1 cellular context compared by ENCODE assay signal in genomic region chr19:591099-591958, GRCh38.
A peak's percentile ranks its signal among the peaks of the same experiment; 100 is the strongest.
TF ChIP-seq lines count a peak whose summit lies in the region.

No MANE protein-coding gene starts in this region.

TF ChIP-seq in HepG2, 621 proteins besides CTCF, POLR2A, EP300 and RAD21 (continued from another document and continues in another):
- TF ChIP-seq TRIM22 (IDR thresholded peaks at IDR 0.05) (no peak), FUBP1 (CRISPR knock-in tag; IDR thresholded peaks at IDR 0.05; ENCODE audit: borderline replicate concordance) (no peak), WIZ (CRISPR knock-in tag; IDR thresholded peaks at IDR 0.05) (peak; percentile 74), ZNF609 (CRISPR knock-in tag; IDR thresholded peaks at IDR 0.05; ENCODE audit: borderline replicate concordance) (no peak), GLI4 (CRISPR knock-in tag; IDR thresholded peaks at IDR 0.05; ENCODE audit: borderline replicate concordance) (peak; percentile 61; the same call in 1 of the 2 replicates), PHF8 (CRISPR knock-in tag; IDR thresholded peaks at IDR 0.05) (no peak), ZNF724P (CRISPR knock-in tag; IDR thresholded peaks at IDR 0.05; ENCODE audit: borderline replicate concordance) (no peak), ZFP1 (CRISPR knock-in tag; IDR thresholded peaks at IDR 0.05) (no peak), ZMYM4 (CRISPR knock-in tag; IDR thresholded peaks at IDR 0.05) (0 out of 2 replicates have a peak, but pooled peaks have one; percentile 34), MTF1 (CRISPR knock-in tag; IDR thresholded peaks at IDR 0.05) (0 out of 2 replicates have a peak, but pooled peaks have one; percentile 72), PLRG1 (conservative IDR thresholded peaks at IDR 0.05) (no peak), ZNF296 (CRISPR knock-in tag; conservative IDR thresholded peaks at IDR 0.05) (peak; percentile 67; the same call in 1 of the 2 replicates), NCOA2 (CRISPR knock-in tag; IDR thresholded peaks at IDR 0.05) (no peak), ZNF75D (CRISPR knock-in tag; IDR thresholded peaks at IDR 0.05; ENCODE audit: borderline replicate concordance) (peak; percentile 78; the same call in 1 of the 2 replicates), ZBTB42 (CRISPR knock-in tag; IDR thresholded peaks at IDR 0.05) (no peak), TSC22D2 (CRISPR knock-in tag; IDR thresholded peaks at IDR 0.05; ENCODE audit: borderline replicate concordance) (peak; percentile 92; the same call in 1 of the 2 replicates), MTF2 (CRISPR knock-in tag; IDR thresholded peaks at IDR 0.05; ENCODE audit: borderline replicate concordance) (peak; percentile 84; the same call in 1 of the 2 replicates), MEIS2 (CRISPR knock-in tag; IDR thresholded peaks at IDR 0.05) (peak; percentile 91), ZBTB44 (CRISPR knock-in tag; IDR thresholded peaks at IDR 0.05) (peak; percentile 94; the same call in 1 of the 2 replicates), ZSCAN12 (CRISPR knock-in tag; IDR thresholded peaks at IDR 0.05) (peak; percentile 90; the same call in 1 of the 2 replicates), KDM2A (CRISPR knock-in tag; IDR thresholded peaks at IDR 0.05; ENCODE audit: borderline replicate concordance, low read depth) (peak; percentile 80; the same call in 1 of the 2 replicates), CBFB (CRISPR knock-in tag; IDR thresholded peaks at IDR 0.05) (0 out of 2 replicates have a peak, but pooled peaks have one; percentile 25), BRCA1 (CRISPR knock-in tag; IDR thresholded peaks at IDR 0.05) (no peak), IRX3 (CRISPR knock-in tag; IDR thresholded peaks at IDR 0.05; ENCODE audit: borderline replicate concordance, low read depth) (peak; percentile 35; the same call in 1 of the 2 replicates), ZNF160 (CRISPR knock-in tag; IDR thresholded peaks at IDR 0.05) (peak; percentile 58; the same call in 1 of the 2 replicates), FOSL2 (CRISPR knock-in tag; IDR thresholded peaks at IDR 0.05) (peak; percentile 33; the same call in 1 of the 2 replicates), ZNF143 (CRISPR knock-in tag; IDR thresholded peaks at IDR 0.05) (no peak), ZNF441 (CRISPR knock-in tag; IDR thresholded peaks at IDR 0.05; ENCODE audit: borderline replicate concordance) (peak; percentile 85; the same call in 1 of the 2 replicates), CHD2 (IDR thresholded peaks at IDR 0.05; ENCODE audit: low read depth, low read length) (no peak), ZNF546 (CRISPR knock-in tag; conservative IDR thresholded peaks at IDR 0.05) (peak; percentile 63; the same call in 1 of the 2 replicates), ZNF878 (CRISPR knock-in tag; IDR thresholded peaks at IDR 0.05) (0 out of 2 replicates have a peak, but pooled peaks have one; percentile 68), MNT (IDR thresholded peaks at IDR 0.05) (no peak), ZNF329 (CRISPR knock-in tag; IDR thresholded peaks at IDR 0.05; ENCODE audit: low read depth) (0 out of 2 replicates have a peak, but pooled peaks have one; percentile 55), PTBP1 (IDR thresholded peaks at IDR 0.05; ENCODE audit: low read depth, low read length, poor library complexity, severe bottlenecking) (no peak), SIN3A (IDR thresholded peaks at IDR 0.05; ENCODE audit: borderline replicate concordance, low read depth, low read length) (peak; percentile 32; the same call in 1 of the 2 replicates), ELK4 (CRISPR knock-in tag; IDR thresholded peaks at IDR 0.05; ENCODE audit: borderline replicate concordance) (peak; percentile 39; the same call in 1 of the 2 replicates), EED (CRISPR knock-in tag; IDR thresholded peaks at IDR 0.05) (no peak), SOX5 (CRISPR knock-in tag; IDR thresholded peaks at IDR 0.05; ENCODE audit: borderline replicate concordance) (0 out of 2 replicates have a peak, but pooled peaks have one; percentile 23), E2F1 (CRISPR knock-in tag; IDR thresholded peaks at IDR 0.05) (peak; percentile 60; the same call in 1 of the 2 replicates), TGIF2 (CRISPR knock-in tag; IDR thresholded peaks at IDR 0.05) (peak; percentile 54; the same call in 1 of the 2 replicates), GMEB2 (CRISPR knock-in tag; IDR thresholded peaks at IDR 0.05; ENCODE audit: low read depth) (no peak), ZNF570 (CRISPR knock-in tag; IDR thresholded peaks at IDR 0.05; ENCODE audit: borderline replicate concordance) (no peak), ZNF138 (CRISPR knock-in tag; IDR thresholded peaks at IDR 0.05; ENCODE audit: low read depth) (0 out of 2 replicates have a peak, but pooled peaks have one; percentile 55), CEBPG (CRISPR knock-in tag; IDR thresholded peaks at IDR 0.05) (no peak), ZNF589 (CRISPR knock-in tag; conservative IDR thresholded peaks at IDR 0.05) (peak; percentile 58; the same call in 1 of the 2 replicates), ZNF256 (CRISPR knock-in tag; conservative IDR thresholded peaks at IDR 0.05) (peak; percentile 80; the same call in 1 of the 2 replicates), ZNF580 (CRISPR knock-in tag; IDR thresholded peaks at IDR 0.05; ENCODE audit: borderline replicate concordance, low read depth) (peak; percentile 85), MEF2D (CRISPR knock-in tag; IDR thresholded peaks at IDR 0.05) (peak; percentile 49), MXD4 (CRISPR knock-in tag; IDR thresholded peaks at IDR 0.05) (peak; percentile 66; the same call in 1 of the 2 replicates), SPEN (CRISPR knock-in tag; IDR thresholded peaks at IDR 0.05; ENCODE audit: low read depth) (peak; percentile 37; the same call in 1 of the 2 replicates), TEF (CRISPR knock-in tag; IDR thresholded peaks at IDR 0.05) (peak; percentile 79; the same call in 1 of the 2 replicates)
